In genomic region chr15:48794697-48795134, GRCh38 we compare ENCODE assay signal across 8 cellular contexts. TPM values are rescaled to one million over a fixed set of nuclear protein-coding genes. Genes with fewer than 3 reads are reported as not detected.
DNase-seq lines count a peak whose midpoint lies in the region; ATAC-seq and TF ChIP-seq lines count a peak whose summit lies in the region.

No MANE protein-coding gene starts in this region.

- H3K9me3 Mint-ChIP-seq in CD4-positive, CD25-positive, alpha-beta regulatory T cell: no peaks in the 10 kb centered on the region
- no peaks in the 10 kb centered on the region for H3K9me3 Mint-ChIP-seq in GM23338

- no peak for TF ChIP-seq POLR2A in uterus (IDR thresholded peaks at IDR 0.05)

- H3K4me3 Mint-ChIP-seq in CD4-positive, CD25-positive, alpha-beta regulatory T cell: peak overlapping the region in 2 of 4 donors; percentile 26 to 28
- no peak overlapping the region for H3K4me3 Mint-ChIP-seq in GM23338

- H3K27me3 ChIP-seq in CD4-positive, CD25-positive, alpha-beta regulatory T cell (ENCODE audit: control insufficient read depth, insufficient read depth, low read length): no peaks in the 10 kb centered on the region
- H3K27me3 ChIP-seq in uterus: no peaks in the 10 kb centered on the region
- H3K27me3 ChIP-seq in GM23338 (ENCODE audit: insufficient read depth): no peaks in the 10 kb centered on the region

- TF ChIP-seq CTCF in astrocyte of the spinal cord (IDR thresholded peaks at IDR 0.05; ENCODE audit: low read depth, low read length) (no peak), mucosa of descending colon (IDR thresholded peaks at IDR 0.05) (no peak), uterus (IDR thresholded peaks at IDR 0.05) (no peak), GM23338 (conservative IDR thresholded peaks at IDR 0.05; ENCODE audit: low read depth in 2 of 2) (no peak)

- peak overlapping the region in 2 of 3 donors; percentile 61 to 64 for H3K27ac Mint-ChIP-seq in CD4-positive, CD25-positive, alpha-beta regulatory T cell
- no peak overlapping the region for H3K27ac Mint-ChIP-seq in GM23338

- peaks cover 10% of the 10 kb centered on the region for H3K79me2 ChIP-seq in GM23338 (replicated peaks; ENCODE audit: insufficient read depth)

- 0 out of 2 replicates have a peak, but pooled peaks cover 3% of the 10 kb centered on the region for H4K20me1 ChIP-seq in GM23338 (replicated peaks; ENCODE audit: insufficient read depth)

- in situ Hi-C loops in astrocyte of the spinal cord (cut with HindIII; ENCODE audit: low sequenced_read_pairs): no loop called here

- ATAC-seq in CD4-positive, CD25-positive, alpha-beta regulatory T cell (ENCODE audit: low read depth in 2 of 2): peak in 1 of 2 donors; percentile 34
- ATAC-seq in GM19455 (IDR thresholded peaks at IDR 0.05; ENCODE audit: unreplicated experiment) (peak; percentile 98), HG03432 (IDR thresholded peaks at IDR 0.05; ENCODE audit: unreplicated experiment) (peak; percentile 95), mucosa of descending colon (peak; percentile 76), GM23338 (no peak)

- no peaks in the 10 kb centered on the region for H3K9me2 ChIP-seq in GM23338 (ENCODE audit: insufficient read depth)

- peaks cover 51% of the 10 kb centered on the region for H3K36me3 Mint-ChIP-seq in CD4-positive, CD25-positive, alpha-beta regulatory T cell
- peaks cover 27% of the 10 kb centered on the region; the same call in 2 of the 3 replicates for H3K36me3 Mint-ChIP-seq in GM23338 (ENCODE audit: low read depth)

- peak in 1 of 3 donors; percentile 44 for DNase-seq in CD4-positive, CD25-positive, alpha-beta regulatory T cell
- DNase-seq in astrocyte of the spinal cord (ENCODE audit: low read depth, low spot score) (peak; percentile 49), mucosa of descending colon (no peak), uterus (no peak), NCI-H774 (lab: John Stamatoyannopoulos, UW) (no peak), GM23338 (ENCODE audit: low spot score) (no peak)

- peaks cover 8% of the 10 kb centered on the region for H3K36me3 ChIP-seq in CD4-positive, CD25-positive, alpha-beta regulatory T cell (ENCODE audit: control insufficient read depth, insufficient read depth, low read length)
- no peaks in the 10 kb centered on the region for H3K36me3 ChIP-seq in mucosa of descending colon (ENCODE audit: low read depth)
- no peaks in the 10 kb centered on the region for H3K36me3 ChIP-seq in uterus
- H3K36me3 ChIP-seq in GM23338 (ENCODE audit: insufficient read depth): peaks cover 33% of the 10 kb centered on the region

- no peak overlapping the region for H3K27ac ChIP-seq in CD4-positive, CD25-positive, alpha-beta regulatory T cell (ENCODE audit: insufficient read depth, low read length, poor library complexity, severe bottlenecking)
- H3K27ac ChIP-seq in uterus (no peak overlapping the region), GM23338 (ENCODE audit: low read depth) (no peak overlapping the region)

- no peak overlapping the region for H2AFZ ChIP-seq in GM23338

- no peaks in the 10 kb centered on the region for H3F3A ChIP-seq in GM23338 (replicated peaks; ENCODE audit: low read depth)

- no peak overlapping the region for H3K4me3 ChIP-seq in CD4-positive, CD25-positive, alpha-beta regulatory T cell (ENCODE audit: low read depth, low read length)
- no peak overlapping the region for H3K4me3 ChIP-seq in astrocyte of the spinal cord (ENCODE audit: low read depth, low read length)
- H3K4me3 ChIP-seq in mucosa of descending colon: no peak overlapping the region
- H3K4me3 ChIP-seq in uterus: no peak overlapping the region
- H3K4me3 ChIP-seq in GM23338: no peak overlapping the region

- H3K4me1 ChIP-seq in CD4-positive, CD25-positive, alpha-beta regulatory T cell (ENCODE audit: control insufficient read depth, insufficient read depth, low read length, poor library complexity, severe bottlenecking): no peaks in the 10 kb centered on the region
- H3K4me1 ChIP-seq in mucosa of descending colon (ENCODE audit: low read depth) (no peaks in the 10 kb centered on the region), uterus (no peaks in the 10 kb centered on the region), GM23338 (ENCODE audit: insufficient read depth) (0 out of 2 replicates have a peak, but pooled peaks cover 4% of the 10 kb centered on the region)

- intact Hi-C loops in mucosa of descending colon (cut with DNase I, micrococcal nuclease): no loop called here
- intact Hi-C loops in uterus (cut with DNase I; ENCODE audit: low total_unique reads): no loop called here

- peaks cover 13 to 26% (median 17%) of the 10 kb centered on the region in 4 donors for H3K4me1 Mint-ChIP-seq in CD4-positive, CD25-positive, alpha-beta regulatory T cell
- H3K4me1 Mint-ChIP-seq in GM23338: peaks cover 14% of the 10 kb centered on the region

- H3K27me3 Mint-ChIP-seq in CD4-positive, CD25-positive, alpha-beta regulatory T cell: no peaks in the 10 kb centered on the region
- no peaks in the 10 kb centered on the region for H3K27me3 Mint-ChIP-seq in GM23338 (ENCODE audit: insufficient read depth, low read depth, poor library complexity)

- H3K4me2 ChIP-seq in GM23338: no peak overlapping the region

- no peaks in the 10 kb centered on the region for H3K9me3 ChIP-seq in CD4-positive, CD25-positive, alpha-beta regulatory T cell (ENCODE audit: control insufficient read depth in 2 of 2, low read length in 2 of 2)
- no peaks in the 10 kb centered on the region for H3K9me3 ChIP-seq in mucosa of descending colon
- no peaks in the 10 kb centered on the region for H3K9me3 ChIP-seq in uterus

TF ChIP-seq in GM23338, 12 proteins besides CTCF, POLR2A, EP300 and RAD21:
- TF ChIP-seq ZNF114 (CRISPR knock-in tag; IDR thresholded peaks at IDR 0.05) (no peak), EZH2 (IDR thresholded peaks at IDR 0.05; ENCODE audit: low read depth, unreplicated experiment) (no peak)

RNA-seq across cellular contexts. Expression of gene CEP152, which starts 16.2 kb away (rescaled TPM):
- total RNA-seq in CD4-positive, CD25-positive, alpha-beta regulatory T cell: 15.8 TPM
- 1 to 10 TPM; 3.4 to 4.9 (median 3.8) TPM for polyA plus RNA-seq in CD4-positive, CD25-positive, alpha-beta regulatory T cell
- 1 to 10 TPM; 7.0 to 9.4 (median 7.8) TPM for total RNA-seq in mucosa of descending colon
- total RNA-seq in uterus: 10 to 100 TPM in 1 of 4 donors, 1 to 10 TPM in 3; 4.2 to 10.5 (median 4.8) TPM
- total RNA-seq in GM23338 (2014; rRNA removed; shearing (Covaris generic)): 12.4 and 14.6 TPM in 2 replicates
- 16.4 and 30.5 TPM in 2 replicates for polyA plus RNA-seq in GM23338 (2016; fragmentation: Nextera tagmentation; extraction: Ambion mirVana)
